Comparison of ENCODE assay signal across 1 cellular context in the genomic region with DNA sequence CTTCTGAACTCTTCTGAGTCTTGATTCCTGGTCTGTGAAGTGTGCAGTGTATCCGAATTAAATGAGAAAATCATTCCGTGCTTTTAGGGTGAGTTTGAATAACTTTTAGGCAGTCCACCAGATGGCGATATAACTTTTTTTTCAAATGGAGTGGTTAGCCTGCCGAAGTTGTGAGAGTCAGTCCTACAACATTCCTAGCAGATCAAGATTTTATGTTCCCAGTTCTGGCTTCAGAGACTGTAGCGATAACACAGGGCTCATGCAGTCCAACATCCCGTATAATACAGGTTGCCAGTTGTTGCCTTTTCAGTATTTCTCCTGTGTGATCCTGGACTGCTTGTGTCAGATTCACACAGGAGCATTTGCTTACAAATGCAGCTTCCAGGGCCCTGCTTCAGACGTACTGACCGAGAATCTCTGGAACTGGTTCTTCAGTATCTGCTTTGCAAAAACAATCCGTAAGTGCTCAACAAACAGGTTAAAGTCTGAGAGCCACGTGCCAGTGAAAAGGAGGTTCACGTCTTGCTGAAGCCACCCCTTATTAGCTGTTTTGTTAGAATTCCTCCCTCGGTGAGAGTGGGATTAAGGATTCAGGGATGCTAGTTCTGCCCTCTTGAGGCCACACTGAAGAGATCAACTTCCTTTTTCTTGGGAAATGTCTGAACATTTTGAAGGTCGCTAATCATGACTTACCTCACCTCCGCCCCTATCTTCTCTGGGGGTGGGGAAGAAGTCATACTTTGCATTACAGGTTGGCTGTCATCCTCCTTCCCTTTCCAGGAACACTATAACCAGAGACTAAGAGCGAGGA.
A peak's percentile ranks its signal among the peaks of the same experiment; 100 is the strongest.
TF ChIP-seq lines count a peak whose summit lies in the region.

No MANE protein-coding gene starts in this region.

TF ChIP-seq in K562, 482 proteins besides CTCF, POLR2A, EP300 and RAD21 (continued from another document and continues in another):
- TF ChIP-seq SMAD4 (CRISPR knock-in tag; conservative IDR thresholded peaks at IDR 0.05) (0 out of 2 replicates have a peak, but pooled peaks have one; percentile 35), ZNF165 (CRISPR knock-in tag; IDR thresholded peaks at IDR 0.05; ENCODE audit: borderline replicate concordance) (no peak), FOXJ3 (CRISPR knock-in tag; IDR thresholded peaks at IDR 0.05) (no peak), SMARCA5 (IDR thresholded peaks at IDR 0.05) (0 out of 2 replicates have a peak, but pooled peaks have one; percentile 29), ETV5 (CRISPR knock-in tag; IDR thresholded peaks at IDR 0.05; ENCODE audit: low read depth) (no peak), SAFB (IDR thresholded peaks at IDR 0.05; ENCODE audit: borderline replicate concordance, low read depth, low read length) (no peak), MAZ (CRISPR knock-in tag; conservative IDR thresholded peaks at IDR 0.05 in 1 of 2, IDR thresholded peaks at IDR 0.05 in 1 of 2) (peak in 1 of 2 experiments; percentile 34; a peak in 1 of 4 replicates), ZNF12 (CRISPR knock-in tag; IDR thresholded peaks at IDR 0.05) (no peak), NR3C1 (CRISPR knock-in tag; IDR thresholded peaks at IDR 0.05) (no peak), BRD9 (IDR thresholded peaks at IDR 0.05; ENCODE audit: low read depth, partially characterized antibody) (peak; percentile 47), TFAM (CRISPR knock-in tag; conservative IDR thresholded peaks at IDR 0.05) (no peak), FOSL1 (tag; conservative IDR thresholded peaks at IDR 0.05) (peak; percentile 32; the same call in 1 of the 2 replicates), TEAD2 (tag; IDR thresholded peaks at IDR 0.05) (0 out of 2 replicates have a peak, but pooled peaks have one; percentile 60), ZNF778 (CRISPR knock-in tag; IDR thresholded peaks at IDR 0.05) (no peak), LEF1 (IDR thresholded peaks at IDR 0.05) (peak; percentile 13; the same call in 1 of the 2 replicates), CC2D1A (IDR thresholded peaks at IDR 0.05) (peak; percentile 55; the same call in 1 of the 2 replicates), SMARCA4 (IDR thresholded peaks at IDR 0.05) (0 out of 2 replicates have a peak, but pooled peaks have one; percentile 28), DIDO1 (tag; IDR thresholded peaks at IDR 0.05; ENCODE audit: low read depth) (peak; percentile 15; the same call in 1 of the 2 replicates), SMARCE1 (IDR thresholded peaks at IDR 0.05) (peak; percentile 30; the same call in 1 of the 2 replicates), CBX1 (IDR thresholded peaks at IDR 0.05; ENCODE audit: low read depth) (0 out of 2 replicates have a peak, but pooled peaks have one; percentile 39), DDX20 (tag; IDR thresholded peaks at IDR 0.05; ENCODE audit: low read depth) (no peak), RB1 (IDR thresholded peaks at IDR 0.05; ENCODE audit: low read depth) (0 out of 2 replicates have a peak, but pooled peaks have one; percentile 22), RAD51 (IDR thresholded peaks at IDR 0.05; ENCODE audit: borderline replicate concordance, low read depth) (0 out of 2 replicates have a peak, but pooled peaks have one; percentile 8), TEAD4 (IDR thresholded peaks at IDR 0.05; ENCODE audit: low read length) (peak; percentile 50), TEAD4 (CRISPR knock-in tag; IDR thresholded peaks at IDR 0.05; ENCODE audit: borderline replicate concordance) (no peak), CAMTA2 (CRISPR knock-in tag; conservative IDR thresholded peaks at IDR 0.05) (no peak), FOXA3 (CRISPR knock-in tag; conservative IDR thresholded peaks at IDR 0.05 in 1 of 2, IDR thresholded peaks at IDR 0.05 in 1 of 2) (no peak), SNIP1 (IDR thresholded peaks at IDR 0.05; ENCODE audit: low read depth) (no peak), CEBPB (tag; IDR thresholded peaks at IDR 0.05) (peak; percentile 19; the same call in 1 of the 2 replicates), YY1 (IDR thresholded peaks at IDR 0.05; ENCODE audit: borderline replicate concordance in 1 of 3, control insufficient read depth in 1 of 3, extremely low read depth in 1 of 3, insufficient read depth in 3 of 3, insufficient read length in 1 of 3, insufficient replicate concordance in 2 of 3, low read depth in 1 of 3, low read length in 2 of 3) (no peak), RNF2 (IDR thresholded peaks at IDR 0.05) (peak; percentile 43; the same call in 1 of the 2 replicates), ZNF253 (CRISPR knock-in tag; conservative IDR thresholded peaks at IDR 0.05) (no peak), THRAP3 (IDR thresholded peaks at IDR 0.05; ENCODE audit: borderline replicate concordance) (no peak), DPF2 (IDR thresholded peaks at IDR 0.05) (peak; percentile 63; the same call in 1 of the 2 replicates), TRIM28 (IDR thresholded peaks at IDR 0.05) (peak; percentile 69; the same call in 1 of the 2 replicates), MTA1 (IDR thresholded peaks at IDR 0.05; ENCODE audit: borderline replicate concordance) (peak; percentile 30; the same call in 1 of the 2 replicates), ZEB2 (IDR thresholded peaks at IDR 0.05) (peak; percentile 70; the same call in 1 of the 2 replicates), CBFA2T3 (IDR thresholded peaks at IDR 0.05) (peak; percentile 53), ZNF436 (CRISPR knock-in tag; IDR thresholded peaks at IDR 0.05) (no peak), BHLHE40 (IDR thresholded peaks at IDR 0.05; ENCODE audit: low read length) (0 out of 2 replicates have a peak, but pooled peaks have one; percentile 5), CHD4 (IDR thresholded peaks at IDR 0.05; ENCODE audit: insufficient read depth, insufficient replicate concordance, low read depth, low read length, poor library complexity, severe bottlenecking) (peak; percentile 40)
- TF ChIP-seq, protein P1, sequence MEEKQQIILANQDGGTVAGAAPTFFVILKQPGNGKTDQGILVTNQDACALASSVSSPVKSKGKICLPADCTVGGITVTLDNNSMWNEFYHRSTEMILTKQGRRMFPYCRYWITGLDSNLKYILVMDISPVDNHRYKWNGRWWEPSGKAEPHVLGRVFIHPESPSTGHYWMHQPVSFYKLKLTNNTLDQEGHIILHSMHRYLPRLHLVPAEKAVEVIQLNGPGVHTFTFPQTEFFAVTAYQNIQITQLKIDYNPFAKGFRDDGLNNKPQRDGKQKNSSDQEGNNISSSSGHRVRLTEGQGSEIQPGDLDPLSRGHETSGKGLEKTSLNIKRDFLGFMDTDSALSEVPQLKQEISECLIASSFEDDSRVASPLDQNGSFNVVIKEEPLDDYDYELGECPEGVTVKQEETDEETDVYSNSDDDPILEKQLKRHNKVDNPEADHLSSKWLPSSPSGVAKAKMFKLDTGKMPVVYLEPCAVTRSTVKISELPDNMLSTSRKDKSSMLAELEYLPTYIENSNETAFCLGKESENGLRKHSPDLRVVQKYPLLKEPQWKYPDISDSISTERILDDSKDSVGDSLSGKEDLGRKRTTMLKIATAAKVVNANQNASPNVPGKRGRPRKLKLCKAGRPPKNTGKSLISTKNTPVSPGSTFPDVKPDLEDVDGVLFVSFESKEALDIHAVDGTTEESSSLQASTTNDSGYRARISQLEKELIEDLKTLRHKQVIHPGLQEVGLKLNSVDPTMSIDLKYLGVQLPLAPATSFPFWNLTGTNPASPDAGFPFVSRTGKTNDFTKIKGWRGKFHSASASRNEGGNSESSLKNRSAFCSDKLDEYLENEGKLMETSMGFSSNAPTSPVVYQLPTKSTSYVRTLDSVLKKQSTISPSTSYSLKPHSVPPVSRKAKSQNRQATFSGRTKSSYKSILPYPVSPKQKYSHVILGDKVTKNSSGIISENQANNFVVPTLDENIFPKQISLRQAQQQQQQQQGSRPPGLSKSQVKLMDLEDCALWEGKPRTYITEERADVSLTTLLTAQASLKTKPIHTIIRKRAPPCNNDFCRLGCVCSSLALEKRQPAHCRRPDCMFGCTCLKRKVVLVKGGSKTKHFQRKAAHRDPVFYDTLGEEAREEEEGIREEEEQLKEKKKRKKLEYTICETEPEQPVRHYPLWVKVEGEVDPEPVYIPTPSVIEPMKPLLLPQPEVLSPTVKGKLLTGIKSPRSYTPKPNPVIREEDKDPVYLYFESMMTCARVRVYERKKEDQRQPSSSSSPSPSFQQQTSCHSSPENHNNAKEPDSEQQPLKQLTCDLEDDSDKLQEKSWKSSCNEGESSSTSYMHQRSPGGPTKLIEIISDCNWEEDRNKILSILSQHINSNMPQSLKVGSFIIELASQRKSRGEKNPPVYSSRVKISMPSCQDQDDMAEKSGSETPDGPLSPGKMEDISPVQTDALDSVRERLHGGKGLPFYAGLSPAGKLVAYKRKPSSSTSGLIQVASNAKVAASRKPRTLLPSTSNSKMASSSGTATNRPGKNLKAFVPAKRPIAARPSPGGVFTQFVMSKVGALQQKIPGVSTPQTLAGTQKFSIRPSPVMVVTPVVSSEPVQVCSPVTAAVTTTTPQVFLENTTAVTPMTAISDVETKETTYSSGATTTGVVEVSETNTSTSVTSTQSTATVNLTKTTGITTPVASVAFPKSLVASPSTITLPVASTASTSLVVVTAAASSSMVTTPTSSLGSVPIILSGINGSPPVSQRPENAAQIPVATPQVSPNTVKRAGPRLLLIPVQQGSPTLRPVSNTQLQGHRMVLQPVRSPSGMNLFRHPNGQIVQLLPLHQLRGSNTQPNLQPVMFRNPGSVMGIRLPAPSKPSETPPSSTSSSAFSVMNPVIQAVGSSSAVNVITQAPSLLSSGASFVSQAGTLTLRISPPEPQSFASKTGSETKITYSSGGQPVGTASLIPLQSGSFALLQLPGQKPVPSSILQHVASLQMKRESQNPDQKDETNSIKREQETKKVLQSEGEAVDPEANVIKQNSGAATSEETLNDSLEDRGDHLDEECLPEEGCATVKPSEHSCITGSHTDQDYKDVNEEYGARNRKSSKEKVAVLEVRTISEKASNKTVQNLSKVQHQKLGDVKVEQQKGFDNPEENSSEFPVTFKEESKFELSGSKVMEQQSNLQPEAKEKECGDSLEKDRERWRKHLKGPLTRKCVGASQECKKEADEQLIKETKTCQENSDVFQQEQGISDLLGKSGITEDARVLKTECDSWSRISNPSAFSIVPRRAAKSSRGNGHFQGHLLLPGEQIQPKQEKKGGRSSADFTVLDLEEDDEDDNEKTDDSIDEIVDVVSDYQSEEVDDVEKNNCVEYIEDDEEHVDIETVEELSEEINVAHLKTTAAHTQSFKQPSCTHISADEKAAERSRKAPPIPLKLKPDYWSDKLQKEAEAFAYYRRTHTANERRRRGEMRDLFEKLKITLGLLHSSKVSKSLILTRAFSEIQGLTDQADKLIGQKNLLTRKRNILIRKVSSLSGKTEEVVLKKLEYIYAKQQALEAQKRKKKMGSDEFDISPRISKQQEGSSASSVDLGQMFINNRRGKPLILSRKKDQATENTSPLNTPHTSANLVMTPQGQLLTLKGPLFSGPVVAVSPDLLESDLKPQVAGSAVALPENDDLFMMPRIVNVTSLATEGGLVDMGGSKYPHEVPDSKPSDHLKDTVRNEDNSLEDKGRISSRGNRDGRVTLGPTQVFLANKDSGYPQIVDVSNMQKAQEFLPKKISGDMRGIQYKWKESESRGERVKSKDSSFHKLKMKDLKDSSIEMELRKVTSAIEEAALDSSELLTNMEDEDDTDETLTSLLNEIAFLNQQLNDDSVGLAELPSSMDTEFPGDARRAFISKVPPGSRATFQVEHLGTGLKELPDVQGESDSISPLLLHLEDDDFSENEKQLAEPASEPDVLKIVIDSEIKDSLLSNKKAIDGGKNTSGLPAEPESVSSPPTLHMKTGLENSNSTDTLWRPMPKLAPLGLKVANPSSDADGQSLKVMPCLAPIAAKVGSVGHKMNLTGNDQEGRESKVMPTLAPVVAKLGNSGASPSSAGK (IDR thresholded peaks at IDR 0.05) = peak; percentile 31; the same call in 1 of the 2 replicates
- TF ChIP-seq, protein P2, sequence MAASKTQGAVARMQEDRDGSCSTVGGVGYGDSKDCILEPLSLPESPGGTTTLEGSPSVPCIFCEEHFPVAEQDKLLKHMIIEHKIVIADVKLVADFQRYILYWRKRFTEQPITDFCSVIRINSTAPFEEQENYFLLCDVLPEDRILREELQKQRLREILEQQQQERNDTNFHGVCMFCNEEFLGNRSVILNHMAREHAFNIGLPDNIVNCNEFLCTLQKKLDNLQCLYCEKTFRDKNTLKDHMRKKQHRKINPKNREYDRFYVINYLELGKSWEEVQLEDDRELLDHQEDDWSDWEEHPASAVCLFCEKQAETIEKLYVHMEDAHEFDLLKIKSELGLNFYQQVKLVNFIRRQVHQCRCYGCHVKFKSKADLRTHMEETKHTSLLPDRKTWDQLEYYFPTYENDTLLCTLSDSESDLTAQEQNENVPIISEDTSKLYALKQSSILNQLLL (CRISPR knock-in tag; IDR thresholded peaks at IDR 0.05; ENCODE audit: borderline replicate concordance) = no peak
- TF ChIP-seq, protein P3, sequence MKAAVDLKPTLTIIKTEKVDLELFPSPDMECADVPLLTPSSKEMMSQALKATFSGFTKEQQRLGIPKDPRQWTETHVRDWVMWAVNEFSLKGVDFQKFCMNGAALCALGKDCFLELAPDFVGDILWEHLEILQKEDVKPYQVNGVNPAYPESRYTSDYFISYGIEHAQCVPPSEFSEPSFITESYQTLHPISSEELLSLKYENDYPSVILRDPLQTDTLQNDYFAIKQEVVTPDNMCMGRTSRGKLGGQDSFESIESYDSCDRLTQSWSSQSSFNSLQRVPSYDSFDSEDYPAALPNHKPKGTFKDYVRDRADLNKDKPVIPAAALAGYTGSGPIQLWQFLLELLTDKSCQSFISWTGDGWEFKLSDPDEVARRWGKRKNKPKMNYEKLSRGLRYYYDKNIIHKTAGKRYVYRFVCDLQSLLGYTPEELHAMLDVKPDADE (conservative IDR thresholded peaks at IDR 0.05; ENCODE audit: control insufficient read depth, low read depth, low read length) = no peak
- TF ChIP-seq, protein P4, sequence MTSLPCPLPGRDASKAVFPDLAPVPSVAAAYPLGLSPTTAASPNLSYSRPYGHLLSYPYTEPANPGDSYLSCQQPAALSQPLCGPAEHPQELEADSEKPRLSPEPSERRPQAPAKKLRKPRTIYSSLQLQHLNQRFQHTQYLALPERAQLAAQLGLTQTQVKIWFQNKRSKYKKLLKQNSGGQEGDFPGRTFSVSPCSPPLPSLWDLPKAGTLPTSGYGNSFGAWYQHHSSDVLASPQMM (CRISPR knock-in tag; IDR thresholded peaks at IDR 0.05) = no peak
- TF ChIP-seq, protein P5, sequence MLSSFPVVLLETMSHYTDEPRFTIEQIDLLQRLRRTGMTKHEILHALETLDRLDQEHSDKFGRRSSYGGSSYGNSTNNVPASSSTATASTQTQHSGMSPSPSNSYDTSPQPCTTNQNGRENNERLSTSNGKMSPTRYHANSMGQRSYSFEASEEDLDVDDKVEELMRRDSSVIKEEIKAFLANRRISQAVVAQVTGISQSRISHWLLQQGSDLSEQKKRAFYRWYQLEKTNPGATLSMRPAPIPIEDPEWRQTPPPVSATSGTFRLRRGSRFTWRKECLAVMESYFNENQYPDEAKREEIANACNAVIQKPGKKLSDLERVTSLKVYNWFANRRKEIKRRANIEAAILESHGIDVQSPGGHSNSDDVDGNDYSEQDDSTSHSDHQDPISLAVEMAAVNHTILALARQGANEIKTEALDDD (IDR thresholded peaks at IDR 0.05) = 0 out of 2 replicates have a peak, but pooled peaks have one; percentile 36
